8 cellular contexts compared by ENCODE assay signal in the genomic region with DNA sequence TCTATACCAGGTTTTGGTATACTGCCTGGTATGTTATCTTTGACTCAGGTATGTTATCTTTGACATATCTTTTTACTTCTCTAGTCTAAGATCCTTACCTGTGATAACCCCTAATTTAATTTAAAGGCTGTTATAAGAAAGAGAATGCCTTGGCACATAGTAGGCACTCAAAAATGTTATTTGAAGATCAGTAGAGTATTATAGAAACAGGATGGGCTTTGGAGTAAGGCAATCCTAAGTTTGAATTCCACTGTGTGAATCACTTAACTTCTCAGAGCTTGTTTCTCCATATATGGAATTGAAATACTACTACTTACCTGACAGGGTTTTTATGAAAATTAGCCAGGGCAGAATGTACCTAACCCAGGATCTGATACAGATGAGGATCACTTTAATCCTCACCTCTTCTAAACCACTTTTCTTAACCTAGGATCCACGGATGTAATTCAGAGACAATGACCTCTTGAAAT. TPM values are rescaled to one million over a fixed set of nuclear protein-coding genes. Genes with fewer than 3 reads are reported as not detected.
DNase-seq lines count a peak whose midpoint lies in the region; ATAC-seq and TF ChIP-seq lines count a peak whose summit lies in the region.

No MANE protein-coding gene starts in this region.

- TF ChIP-seq CTCF in GM13977 (IDR thresholded peaks at IDR 0.05; ENCODE audit: extremely low read depth, insufficient read depth, missing control alignments) = no peak

- no peaks in the 10 kb centered on the region for H3K36me3 Mint-ChIP-seq in activated naive CD4-positive, alpha-beta T cell treated with anti-CD3 and anti-CD28 coated beads, Interleukin-2, amount 50 U/mL, for 24 hours

- ATAC-seq in esophagus mucosa (peak; percentile 52), HG03520 (IDR thresholded peaks at IDR 0.05; ENCODE audit: unreplicated experiment) (no peak), HG02970 (IDR thresholded peaks at IDR 0.05; ENCODE audit: low FRiP score, unreplicated experiment) (no peak)
- no peak for ATAC-seq in stimulated activated naive CD8-positive, alpha-beta T cell treated with anti-CD3 and anti-CD28 coated beads, Interleukin-15, amount 100 ng/mL, for 72 hours

- peaks cover 30% of the 10 kb centered on the region for H3K4me1 Mint-ChIP-seq in activated naive CD4-positive, alpha-beta T cell treated with anti-CD3 and anti-CD28 coated beads, Interleukin-2, amount 50 U/mL, for 24 hours
- H3K4me1 Mint-ChIP-seq in stimulated activated naive CD8-positive, alpha-beta T cell treated with anti-CD3 and anti-CD28 coated beads, Interleukin-15, amount 100 ng/mL, for 72 hours = peaks cover 26% of the 10 kb centered on the region

- DNase-seq in activated naive CD4-positive, alpha-beta T cell treated with Interleukin-2 at 50 U/mL for 16 hours = no peak
- peak; percentile 78 for DNase-seq in RKO (ENCODE audit: low spot score)
- DNase-seq in stimulated activated naive CD8-positive, alpha-beta T cell treated with anti-CD3 and anti-CD28 coated beads, Interleukin-15, amount 100 ng/mL, for 72 hours = no peak
- DNase-seq in GM13977 (ENCODE audit: low spot score) = no peak

- H3K27me3 Mint-ChIP-seq in activated naive CD4-positive, alpha-beta T cell treated with anti-CD3 and anti-CD28 coated beads, Interleukin-2, amount 50 U/mL, for 24 hours = no peaks in the 10 kb centered on the region
- no peaks in the 10 kb centered on the region for H3K27me3 Mint-ChIP-seq in stimulated activated naive CD8-positive, alpha-beta T cell treated with anti-CD3 and anti-CD28 coated beads, Interleukin-15, amount 100 ng/mL, for 72 hours

- H3K9me3 Mint-ChIP-seq in activated naive CD4-positive, alpha-beta T cell treated with anti-CD3 and anti-CD28 coated beads, Interleukin-2, amount 50 U/mL, for 24 hours = no peaks in the 10 kb centered on the region
- no peaks in the 10 kb centered on the region for H3K9me3 Mint-ChIP-seq in stimulated activated naive CD8-positive, alpha-beta T cell treated with anti-CD3 and anti-CD28 coated beads, Interleukin-15, amount 100 ng/mL, for 72 hours

- H3K4me3 Mint-ChIP-seq in activated naive CD4-positive, alpha-beta T cell treated with anti-CD3 and anti-CD28 coated beads, Interleukin-2, amount 50 U/mL, for 24 hours = peak overlapping the region; percentile 94
- H3K4me3 Mint-ChIP-seq in stimulated activated naive CD8-positive, alpha-beta T cell treated with anti-CD3 and anti-CD28 coated beads, Interleukin-15, amount 100 ng/mL, for 72 hours = peak overlapping the region; percentile 99 to 100

- peak overlapping the region; percentile 25 for H3K27ac Mint-ChIP-seq in activated naive CD4-positive, alpha-beta T cell treated with anti-CD3 and anti-CD28 coated beads, Interleukin-2, amount 50 U/mL, for 24 hours
- H3K27ac Mint-ChIP-seq in stimulated activated naive CD8-positive, alpha-beta T cell treated with anti-CD3 and anti-CD28 coated beads, Interleukin-15, amount 100 ng/mL, for 72 hours = peak overlapping the region; percentile 95 to 96

- in situ Hi-C loops in GM13977 (cut with MboI; ENCODE audit: low pct_unique_long_range_greater_than_20kb, low sequenced_read_pairs, unreplicated experiment) = no loop called here

RNA-seq across cellular contexts. Expression of a gene that starts 1.2 kb away (rescaled TPM):
- total RNA-seq in esophagus mucosa = 3.9 TPM
